In genomic region chr1:1917995-1918900, GRCh38 we compare ENCODE assay signal across 8 cellular contexts. TPM values are rescaled to one million over a fixed set of nuclear protein-coding genes. Genes with fewer than 3 reads are reported as not detected.
DNase-seq lines count a peak whose midpoint lies in the region; ATAC-seq and TF ChIP-seq lines count a peak whose summit lies in the region.

No MANE protein-coding gene starts in this region.

- TF ChIP-seq POLR2A in body of pancreas (IDR thresholded peaks at IDR 0.05) (no peak), upper lobe of left lung (IDR thresholded peaks at IDR 0.05) (no peak)

- peak overlapping the region; percentile 26 for H2BK15ac ChIP-seq in mesenchymal stem cell (ENCODE audit: low read depth, poor library complexity, severe bottlenecking)

- no peaks in the 10 kb centered on the region for H3K36me3 ChIP-seq in body of pancreas (replicated peaks in 1 of 2; ENCODE audit: insufficient read depth in 1 of 2, low read depth in 2 of 2)
- H3K36me3 ChIP-seq in mesenchymal stem cell (ENCODE audit: control insufficient read depth in 1 of 2, insufficient read depth in 2 of 2, low read depth in 1 of 2, low read length in 2 of 2): no peaks in the 10 kb centered on the region
- H3K36me3 ChIP-seq in upper lobe of left lung: no peaks in the 10 kb centered on the region

- no peak for DNase-seq in activated T-cell treated with anti-CD3 and anti-CD28 coated beads, Interleukin-2, amount 50 U/mL, for 24 hours
- no peak for DNase-seq in activated T-cell treated with anti-CD3 and anti-CD28 coated beads, Interleukin-2, amount 50 U/mL, for 1 hour
- DNase-seq in body of pancreas (peak in 2 of 4 donors; percentile 72 to 77), mesenchymal stem cell (no peak), upper lobe of left lung (no peak), glomerular visceral epithelial cell (ENCODE audit: extremely low spot score) (no peak), GF-D8 (lab: John Stamatoyannopoulos, UW) (no peak)

- intact Hi-C loops in body of pancreas (cut with DNase I): no loop called here

- TF ChIP-seq CTCF in body of pancreas (IDR thresholded peaks at IDR 0.05) (no peak), upper lobe of left lung (IDR thresholded peaks at IDR 0.05) (no peak)

- peak; percentile 3 for ATAC-seq in body of pancreas
- no peak for ATAC-seq in upper lobe of left lung (ENCODE audit: low FRiP score in 2 of 2)
- no peak for ATAC-seq in GM18907 (IDR thresholded peaks at IDR 0.05; ENCODE audit: unreplicated experiment)

- H3K36me3 Mint-ChIP-seq in activated T-cell treated with anti-CD3 and anti-CD28 coated beads, Interleukin-2, amount 50 U/mL, for 24 hours (ENCODE audit: low read depth): no peaks in the 10 kb centered on the region

- H4K91ac ChIP-seq in mesenchymal stem cell (ENCODE audit: low read length): peak overlapping the region; percentile 25

- H3K4me1 ChIP-seq in body of pancreas (peaks cover 60% of the 10 kb centered on the region), mesenchymal stem cell (ENCODE audit: control insufficient read depth, insufficient read depth, low read depth, low read length) (peaks cover 18% of the 10 kb centered on the region), upper lobe of left lung (peaks cover 14 to 22% (median 16%) of the 10 kb centered on the region in 4 donors)

- no peak overlapping the region for H2AK5ac ChIP-seq in mesenchymal stem cell (ENCODE audit: low read length, severe bottlenecking)

- no peaks in the 10 kb centered on the region for H3K27me3 ChIP-seq in body of pancreas
- H3K27me3 ChIP-seq in mesenchymal stem cell (ENCODE audit: control insufficient read depth in 1 of 2, insufficient read depth in 1 of 2, low read length in 2 of 2): peaks cover 0 to 43% of the 10 kb centered on the region in 2 experiments
- no peaks in the 10 kb centered on the region for H3K27me3 ChIP-seq in upper lobe of left lung

- H3K9me3 Mint-ChIP-seq in activated T-cell treated with anti-CD3 and anti-CD28 coated beads, Interleukin-2, amount 50 U/mL, for 24 hours: no peaks in the 10 kb centered on the region

- H2BK5ac ChIP-seq in mesenchymal stem cell (ENCODE audit: low read depth, low read length, poor library complexity, severe bottlenecking): no peak overlapping the region

- H3K4me1 Mint-ChIP-seq in activated T-cell treated with anti-CD3 and anti-CD28 coated beads, Interleukin-2, amount 50 U/mL, for 24 hours (ENCODE audit: low read depth): peaks cover 7% of the 10 kb centered on the region

- no peak overlapping the region for H3K27ac Mint-ChIP-seq in activated T-cell treated with anti-CD3 and anti-CD28 coated beads, Interleukin-2, amount 50 U/mL, for 24 hours

- H3K9ac ChIP-seq in mesenchymal stem cell (ENCODE audit: low read length): no peak overlapping the region

- H3K14ac ChIP-seq in mesenchymal stem cell (ENCODE audit: low read length in 2 of 2): peak overlapping the region in 1 of 2 experiments; percentile 19

- H2BK120ac ChIP-seq in mesenchymal stem cell (ENCODE audit: low read depth, low read length): no peak overlapping the region

- H4K8ac ChIP-seq in mesenchymal stem cell (ENCODE audit: low read length): no peak overlapping the region

- peak overlapping the region; percentile 41 for H3K4me3 Mint-ChIP-seq in activated T-cell treated with anti-CD3 and anti-CD28 coated beads, Interleukin-2, amount 50 U/mL, for 24 hours

- H3K4ac ChIP-seq in mesenchymal stem cell (ENCODE audit: low read depth in 1 of 2, low read length in 2 of 2): no peak overlapping the region

- no peaks in the 10 kb centered on the region for H3K79me1 ChIP-seq in mesenchymal stem cell (replicated peaks; ENCODE audit: low read length, poor library complexity, severe bottlenecking)

- no peaks in the 10 kb centered on the region for H3K27me3 Mint-ChIP-seq in activated T-cell treated with anti-CD3 and anti-CD28 coated beads, Interleukin-2, amount 50 U/mL, for 24 hours

- WGBS in body of pancreas, 2 donors: 12 to 18% methylated on average over 14 to 46 of the region's 46 CpGs
- 57% methylated on average over 39 of the region's 46 CpGs for WGBS in mesenchymal stem cell
- WGBS in upper lobe of left lung, 2 donors: 48 to 69% methylated on average over 3 to 43 of the region's 46 CpGs

- H2AFZ ChIP-seq in mesenchymal stem cell (ENCODE audit: low read depth, low read length): peak overlapping the region; percentile 70

- H3K4me3 ChIP-seq in body of pancreas (peak overlapping the region; percentile 1 to 16), mesenchymal stem cell (ENCODE audit: insufficient read depth in 1 of 2, low read depth in 1 of 2, low read length in 2 of 2) (peak overlapping the region; percentile 62 to 63), upper lobe of left lung (peak overlapping the region; percentile 59 to 74 (median 60))

- H3K4me2 ChIP-seq in mesenchymal stem cell (ENCODE audit: low read length, poor library complexity, severe bottlenecking): peak overlapping the region; percentile 86

- H2BK12ac ChIP-seq in mesenchymal stem cell (ENCODE audit: low read length in 2 of 2): no peak overlapping the region

- no peaks in the 10 kb centered on the region for H3K9me3 ChIP-seq in body of pancreas
- H3K9me3 ChIP-seq in mesenchymal stem cell (ENCODE audit: control insufficient read depth, low read length): no peaks in the 10 kb centered on the region
- H3K9me3 ChIP-seq in upper lobe of left lung: no peaks in the 10 kb centered on the region

- no peak for TF ChIP-seq EP300 in upper lobe of left lung (IDR thresholded peaks at IDR 0.05)

- no peak overlapping the region for H3K23ac ChIP-seq in mesenchymal stem cell (ENCODE audit: low read length in 2 of 2)

- H3K27ac ChIP-seq in body of pancreas: peak overlapping the region; percentile 81 to 96 (median 93)
- H3K27ac ChIP-seq in mesenchymal stem cell (ENCODE audit: low read length, poor library complexity, severe bottlenecking): no peak overlapping the region
- peak overlapping the region; percentile 51 to 76 (median 70) for H3K27ac ChIP-seq in upper lobe of left lung

- H3K18ac ChIP-seq in mesenchymal stem cell (ENCODE audit: low read depth in 1 of 2, low read length in 2 of 2): peak overlapping the region in 1 of 2 experiments; percentile 43

RNA-seq across cellular contexts. Expression of gene TMEM52, which starts 0.8 kb away (rescaled TPM):
- total RNA-seq in body of pancreas (100 to 1,000 TPM in 1 of 2 donors, 10 to 100 TPM in 1; 65.6 to 107 TPM), upper lobe of left lung (1 to 10 TPM in 4 of 6 donors, under 1 TPM in 1, not detected in 1; 0.59 to 3.8 (median 2.7) TPM)
- polyA plus RNA-seq in mesenchymal stem cell (2013, experiment 1 of 2): 0.95 TPM
- polyA plus RNA-seq in mesenchymal stem cell (2013, experiment 2 of 2): 1.1 TPM

RNA-seq across cellular contexts. Expression of gene CALML6, which starts 3.2 kb away (rescaled TPM):
- total RNA-seq in body of pancreas (1 to 10 TPM; 1.0 to 4.3 TPM), upper lobe of left lung (under 1 TPM in 3 of 6 donors, not detected in 3; 0.37 to 0.57 (median 0.39) TPM)
- 0.25 TPM for polyA plus RNA-seq in mesenchymal stem cell (2013, experiment 1 of 2)
- polyA plus RNA-seq in mesenchymal stem cell (2013, experiment 2 of 2): 0.25 TPM

RNA-seq across cellular contexts. Expression of gene GNB1, which starts 27.4 kb away (rescaled TPM):
- 10 to 100 TPM; 71.3 to 79.1 TPM for total RNA-seq in body of pancreas
- 252 TPM for polyA plus RNA-seq in mesenchymal stem cell (2013, experiment 1 of 2)
- polyA plus RNA-seq in mesenchymal stem cell (2013, experiment 2 of 2): 253 TPM
- total RNA-seq in upper lobe of left lung: 100 to 1,000 TPM; 126 to 386 (median 173) TPM

Comparison
In these comparisons a context has a peak if more than half of its experiments do, and no peak if none do; other contexts are left out.
1. H3K4me3 ChIP-seq: peak in every context shown above with its lines; median percentile 62 in mesenchymal stem cell; 60 in upper lobe of left lung; 8 in body of pancreas.
2. RNA of gene TMEM52, which starts 0.8 kb away (total RNA-seq): 65.6 to 107 TPM in body of pancreas; 0.59 to 3.8 TPM in upper lobe of left lung; every median in the first group is over 10 times any median in the second.